In the genomic region with DNA sequence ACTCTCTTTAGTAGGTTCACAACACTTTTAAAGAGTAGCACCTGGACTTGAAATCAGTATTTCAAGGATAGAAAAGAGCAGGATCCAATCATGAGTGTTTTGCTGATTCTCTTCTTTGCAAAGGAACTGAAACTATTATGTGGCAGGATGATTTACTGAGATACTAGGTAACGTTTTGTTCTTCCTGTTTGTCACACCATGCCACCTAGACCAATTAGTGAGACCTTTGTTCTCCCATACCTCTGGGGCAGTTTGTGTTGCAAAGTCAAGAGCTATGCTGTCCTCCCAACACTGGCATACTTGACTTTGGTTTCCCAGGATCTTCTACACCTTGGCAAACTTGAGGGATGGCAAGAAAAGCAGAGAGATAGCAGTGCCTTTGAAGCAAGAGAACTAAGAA, we compare ENCODE assay signal across 11 cellular contexts. TPM values are rescaled to one million over a fixed set of nuclear protein-coding genes. Genes with fewer than 3 reads are reported as not detected.
A peak's percentile ranks its signal among the peaks of the same experiment; 100 is the strongest.
DNase-seq lines count a peak whose midpoint lies in the region; ATAC-seq, FAIRE-seq and TF ChIP-seq lines count a peak whose summit lies in the region.
"Had no signal": no experiment of that assay in that cellular context is flagged by ENCODE, and none has a peak within 500 bp of the region (broad histone marks: within the 10 kb centered on the region; RNA-seq: fewer than 3 reads in every experiment).

No MANE protein-coding gene starts in this region.

- H3K9me3 ChIP-seq in H1 (ENCODE audit: insufficient read depth in 2 of 2, low read depth in 1 of 2, low read length in 1 of 2) (no peaks in the 10 kb centered on the region), left lung (no peaks in the 10 kb centered on the region), ovary (no peaks in the 10 kb centered on the region)

- peak; percentile 84 for ATAC-seq in GM18909 (IDR thresholded peaks at IDR 0.05; ENCODE audit: poor library complexity, unreplicated experiment)
- ATAC-seq in GM21723 (IDR thresholded peaks at IDR 0.05; ENCODE audit: unreplicated experiment) = peak; percentile 71
- peak; percentile 77 for ATAC-seq in HG03432 (IDR thresholded peaks at IDR 0.05; ENCODE audit: unreplicated experiment)
- no peak for ATAC-seq in left lung

- no peaks in the 10 kb centered on the region for H3K23me2 ChIP-seq in H1 (ENCODE audit: low read depth, low read length)

- H2BK15ac ChIP-seq in H1 (ENCODE audit: low read length) = no peak overlapping the region

- no peak overlapping the region for H3K4me2 ChIP-seq in H1 (ENCODE audit: insufficient read depth in 1 of 2, low read depth in 2 of 2, low read length in 2 of 2)
- H3K4me2 ChIP-seq: neural progenitor cell had no signal

- 0 out of 2 replicates have a peak overlapping the region, but pooled peaks have one; percentile 44 for H2BK12ac ChIP-seq in H1 (ENCODE audit: low read depth, low read length)

- no peak overlapping the region for H4K8ac ChIP-seq in H1 (ENCODE audit: extremely low read depth, insufficient read depth, low read length)

- POLR2A ChIA-PET in H1 (lab: Charles Lee; ENCODE audit: partially characterized antibody) = interaction anchor here (0.5 kb wide), 1 partner anchor 41 kb away, joined by 3 read pairs; no protein-coding TSS in a partner anchor

- H3K27me3 ChIP-seq in H1 (replicated peaks in 1 of 4; ENCODE audit: control insufficient read depth in 3 of 4, extremely low read depth in 1 of 4, insufficient read depth in 3 of 4, low read length in 3 of 4) (no peaks in the 10 kb centered on the region), left lung (no peaks in the 10 kb centered on the region), ovary (no peaks in the 10 kb centered on the region)
- H3K27me3 ChIP-seq: neural progenitor cell had no signal

- no peak overlapping the region for H3K23ac ChIP-seq in H1 (ENCODE audit: insufficient read length)

- FAIRE-seq in H1 (lab: Jason Lieb, UNC) = no peak
- FAIRE-seq: astrocyte had no signal

- no peak for TF ChIP-seq EP300 in H1 (IDR thresholded peaks at IDR 0.05; ENCODE audit: borderline replicate concordance in 1 of 2, low read depth in 2 of 2, low read length in 2 of 2)
- TF ChIP-seq EP300 in ovary (IDR thresholded peaks at IDR 0.05) = no peak

- no peak overlapping the region for H4K91ac ChIP-seq in H1 (replicated peaks; ENCODE audit: insufficient read length, low read length)

- H3K27ac ChIP-seq in H1 (ENCODE audit: low read depth, low read length) (no peak overlapping the region), left lung (no peak overlapping the region), ovary (no peak overlapping the region)
- H3K27ac ChIP-seq: neural progenitor cell had no signal

- no peak overlapping the region for H3K14ac ChIP-seq in H1 (ENCODE audit: insufficient read length)

- no peak overlapping the region for H2AFZ ChIP-seq in H1 (ENCODE audit: low read length)
- H2AFZ ChIP-seq: neural progenitor cell had no signal

- no peak overlapping the region for H3K56ac ChIP-seq in H1 (replicated peaks; ENCODE audit: insufficient read length, low read depth, low read length)

- 75% methylated on average over 1 of the region's 1 CpG; no CpG with 5 or more reads in 1 of the 2 experiments for WGBS in H1 (ENCODE audit: extremely low coverage in 1 of 2, insufficient coverage in 1 of 2, insufficient read length in 1 of 2, insufficient replicate concordance in 2 of 2, low coverage in 1 of 2, low lambda C conversion rate in 2 of 2, missing lambda C conversion rate in 1 of 2), 2 experiments
- WGBS in ovary, 3 donors = 43 to 60% (median 52%) methylated on average over 1 of the region's 1 CpG

- no peak overlapping the region for H3K4ac ChIP-seq in H1 (replicated peaks; ENCODE audit: insufficient read length, low read depth, low read length)

- no peak overlapping the region for H2BK5ac ChIP-seq in H1 (ENCODE audit: low read depth, low read length)

- no peaks in the 10 kb centered on the region for H3K36me3 ChIP-seq in H1 (ENCODE audit: control insufficient read depth in 2 of 4, insufficient read depth in 4 of 4, low read length in 3 of 4)
- no peaks in the 10 kb centered on the region for H3K36me3 ChIP-seq in left lung
- H3K36me3 ChIP-seq in ovary = no peaks in the 10 kb centered on the region
- H3K36me3 ChIP-seq: neural progenitor cell had no signal

- no peaks in the 10 kb centered on the region for H4K20me1 ChIP-seq in H1 (replicated peaks in 1 of 2; ENCODE audit: control insufficient read depth in 1 of 2, insufficient read depth in 2 of 2, low read length in 2 of 2)

- no peak for TF ChIP-seq POLR2A in H1 (IDR thresholded peaks at IDR 0.05; ENCODE audit: control extremely low read depth in 1 of 2, low read depth in 2 of 2, low read length in 2 of 2)
- TF ChIP-seq POLR2A in ovary (IDR thresholded peaks at IDR 0.05) = no peak

- H3K79me1 ChIP-seq in H1 (ENCODE audit: low read depth, low read length) = no peaks in the 10 kb centered on the region

- H3K18ac ChIP-seq in H1 (ENCODE audit: extremely low read depth, low read length) = 0 out of 2 replicates have a peak overlapping the region, but pooled peaks have one; percentile 4

- H2BK20ac ChIP-seq in H1 (ENCODE audit: low read length) = no peak overlapping the region

- DNase-seq in H1 (ENCODE audit: low read depth in 1 of 2, low spot score in 2 of 2) (no peak), left lung (no peak), ovary (no peak), globus pallidus (ENCODE audit: low spot score) (no peak)
- DNase-seq: activated CD4-positive, CD25-positive, alpha-beta regulatory T cell had no signal

- H3K4me1 ChIP-seq in H1 (replicated peaks in 1 of 4; ENCODE audit: control insufficient read depth in 3 of 4, insufficient read depth in 4 of 4, low read length in 3 of 4) (no peaks in the 10 kb centered on the region), left lung (no peaks in the 10 kb centered on the region), ovary (ENCODE audit: insufficient read depth) (no peaks in the 10 kb centered on the region)
- H3K4me1 ChIP-seq: neural progenitor cell had no signal

- CTCF ChIA-PET in H1 (lab: Charles Lee; ENCODE audit: partially characterized antibody) = interaction anchor here (0.7 kb wide), 1 partner anchor 57 kb away, joined by 4 read pairs; no protein-coding TSS in a partner anchor

- H4K5ac ChIP-seq in H1 (ENCODE audit: insufficient read length, low read depth, low read length) = no peak overlapping the region

- H3K4me3 ChIP-seq in H1 (ENCODE audit: extremely low read depth in 1 of 4, insufficient read depth in 2 of 4, low read depth in 3 of 4, low read length in 4 of 4) (no peak overlapping the region), left lung (no peak overlapping the region), ovary (no peak overlapping the region)
- H3K4me3 ChIP-seq: neural progenitor cell had no signal

- H3K79me2 ChIP-seq in H1 (ENCODE audit: control insufficient read depth in 1 of 2, insufficient read depth in 2 of 2, low read length in 2 of 2) = no peaks in the 10 kb centered on the region

- no peak overlapping the region for H2AK5ac ChIP-seq in H1 (ENCODE audit: low read depth, low read length)

- H2BK120ac ChIP-seq in H1 (replicated peaks; ENCODE audit: low read depth, low read length) = no peak overlapping the region

- TF ChIP-seq RAD21 in H1 (IDR thresholded peaks at IDR 0.05 in 1 of 2, conservative IDR thresholded peaks at IDR 0.05 in 1 of 2; ENCODE audit: low read depth in 2 of 2, low read length in 2 of 2) = no peak

- TF ChIP-seq CTCF in H1 (IDR thresholded peaks at IDR 0.05; ENCODE audit: control extremely low read depth in 1 of 3, insufficient read depth in 1 of 3, low read depth in 1 of 3, low read length in 3 of 3) (no peak), left lung (IDR thresholded peaks at IDR 0.05) (no peak), ovary (IDR thresholded peaks at IDR 0.05) (no peak)

- H3K9ac ChIP-seq in H1 (replicated peaks in 1 of 4; ENCODE audit: extremely low read depth in 1 of 4, low read depth in 3 of 4, low read length in 3 of 4) = no peak overlapping the region
- H3K9ac ChIP-seq: neural progenitor cell had no signal

- intact Hi-C loops in left lung (cut with DNase I) = no loop called here
- intact Hi-C loops in ovary (cut with DNase I) = no loop called here

TF ChIP-seq in H1, 55 proteins besides CTCF, POLR2A, EP300 and RAD21:
- TF ChIP-seq TAF7 (optimal IDR thresholded peaks at IDR 0.05; ENCODE audit: borderline replicate concordance, low read depth, low read length) = no peak
- no peak for TF ChIP-seq SP4 (IDR thresholded peaks at IDR 0.05; ENCODE audit: low read length)
- TF ChIP-seq NRF1 (IDR thresholded peaks at IDR 0.05; ENCODE audit: low read depth, low read length) = no peak
- TF ChIP-seq EZH2 (IDR thresholded peaks at IDR 0.05; ENCODE audit: low read depth, low read length, severe bottlenecking) = no peak
- no peak for TF ChIP-seq YY1 (IDR thresholded peaks at IDR 0.05; ENCODE audit: low read depth, low read length)
- TF ChIP-seq, protein P1, sequence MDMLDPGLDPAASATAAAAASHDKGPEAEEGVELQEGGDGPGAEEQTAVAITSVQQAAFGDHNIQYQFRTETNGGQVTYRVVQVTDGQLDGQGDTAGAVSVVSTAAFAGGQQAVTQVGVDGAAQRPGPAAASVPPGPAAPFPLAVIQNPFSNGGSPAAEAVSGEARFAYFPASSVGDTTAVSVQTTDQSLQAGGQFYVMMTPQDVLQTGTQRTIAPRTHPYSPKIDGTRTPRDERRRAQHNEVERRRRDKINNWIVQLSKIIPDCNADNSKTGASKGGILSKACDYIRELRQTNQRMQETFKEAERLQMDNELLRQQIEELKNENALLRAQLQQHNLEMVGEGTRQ (IDR thresholded peaks at IDR 0.05; ENCODE audit: low read length) = no peak
- no peak for TF ChIP-seq BCL11A (IDR thresholded peaks at IDR 0.05; ENCODE audit: low read depth in 2 of 2, low read length in 2 of 2)
- TF ChIP-seq BRCA1 (IDR thresholded peaks at IDR 0.05; ENCODE audit: low read depth, low read length) = no peak
- TF ChIP-seq HDAC2 (IDR thresholded peaks at IDR 0.05; ENCODE audit: borderline replicate concordance in 1 of 2, low read depth in 2 of 2, low read length in 2 of 2) = no peak
- no peak for TF ChIP-seq GTF2F1 (IDR thresholded peaks at IDR 0.05; ENCODE audit: borderline replicate concordance, low read depth, low read length)

RNA-seq across cellular contexts. Expression of a gene that starts 43.4 kb away (rescaled TPM):
- not detected in 2 replicates for total RNA-seq in H1 (2021; fragmentation: NEBNext Ultra II Directional; extraction: Animal tissue kit (Norgen Biotek cat#: 25700))
- not detected in 2 replicates for polyA plus RNA-seq in H1 (2011; rRNA removed)
- polyA plus RNA-seq in H1 (2011; cell fraction: cytosol; rRNA removed) = not detected
- not detected for polyA plus RNA-seq in H1 (2011; cell fraction: nucleus; rRNA removed)
- polyA plus RNA-seq in H1 (2012, experiment 1 of 2) = not detected in 4 replicates
- not detected for polyA plus RNA-seq in H1 (2012, experiment 2 of 2)
- polyA plus RNA-seq in H1 (2013, experiment 1 of 2) = 0.02 TPM
- not detected for polyA plus RNA-seq in H1 (2013, experiment 2 of 2)
- not detected in 2 replicates for polyA minus RNA-seq in H1 (2011; rRNA and poly(A)+ RNA removed)
- polyA minus RNA-seq in H1 (2011; cell fraction: cytosol; rRNA and poly(A)+ RNA removed) = not detected
- not detected for polyA minus RNA-seq in H1 (2011; cell fraction: nucleus; rRNA and poly(A)+ RNA removed)
- total RNA-seq in left lung = not detected
- total RNA-seq in ovary = not detected
- not detected for polyA plus RNA-seq in ovary
- total RNA-seq: astrocyte, temporal lobe had no signal
